27 cellular contexts compared by ENCODE assay signal in genomic region chr22:35641494-35642120, GRCh38. TPM values are rescaled to one million over a fixed set of nuclear protein-coding genes. Genes with fewer than 3 reads are reported as not detected.
A peak's percentile ranks its signal among the peaks of the same experiment; 100 is the strongest.
DNase-seq lines count a peak whose midpoint lies in the region; ATAC-seq, FAIRE-seq and TF ChIP-seq lines count a peak whose summit lies in the region.
"Had no signal": no experiment of that assay in that cellular context is flagged by ENCODE, and none has a peak within 500 bp of the region (broad histone marks: within the 10 kb centered on the region; RNA-seq: fewer than 3 reads in every experiment).

No MANE protein-coding gene starts in this region.

- H3K36me3 Mint-ChIP-seq in activated T-cell treated with anti-CD3 and anti-CD28 coated beads, Interleukin-2, amount 50 U/mL, for 24 hours (ENCODE audit: low read depth): no peaks in the 10 kb centered on the region
- H3K36me3 Mint-ChIP-seq in neural crest cell (ENCODE audit: low read depth): no peaks in the 10 kb centered on the region
- H3K36me3 Mint-ChIP-seq: IgD-negative memory B cell had no signal

- H3K9me3 ChIP-seq in subcutaneous abdominal adipose tissue (ENCODE audit: control insufficient read depth in 5 of 5, low read length in 5 of 5): no peaks in the 10 kb centered on the region
- H3K9me3 ChIP-seq: MG63, SJCRH30 had no signal

- FAIRE-seq in bronchial epithelial cell (lab: Jason Lieb, UNC): peak; percentile 18
- FAIRE-seq: GM19239 had no signal

- H3K4me1 Mint-ChIP-seq in activated T-cell treated with anti-CD3 and anti-CD28 coated beads, Interleukin-2, amount 50 U/mL, for 24 hours (ENCODE audit: low read depth): peaks cover 4% of the 10 kb centered on the region
- peaks cover 17% of the 10 kb centered on the region for H3K4me1 Mint-ChIP-seq in neural crest cell
- H3K4me1 Mint-ChIP-seq: B cell had no signal

- H3K27me3 Mint-ChIP-seq in activated T-cell treated with anti-CD3 and anti-CD28 coated beads, Interleukin-2, amount 50 U/mL, for 24 hours: no peaks in the 10 kb centered on the region
- H3K27me3 Mint-ChIP-seq in neural crest cell (ENCODE audit: low read depth): no peaks in the 10 kb centered on the region

- peaks cover 17 to 69% (median 50%) of the 10 kb centered on the region in 5 donors for H3K4me1 ChIP-seq in subcutaneous abdominal adipose tissue (ENCODE audit: control insufficient read depth in 5 of 5, insufficient read depth in 5 of 5, low read length in 5 of 5)

- DNase-seq in activated T-cell treated with anti-CD3 and anti-CD28 coated beads, Interleukin-2, amount 50 U/mL, for 24 hours: peak; percentile 18
- DNase-seq in activated T-cell treated with anti-CD3 and anti-CD28 coated beads for 4 hours (no peak), bronchial epithelial cell (ENCODE audit: low read depth) (no peak), neural crest cell (ENCODE audit: low read depth, low spot score) (no peak), GM19240 (ENCODE audit: insufficient read length, low spot score) (no peak)
- DNase-seq: COR-L47, DMS 273 treated with DMSO at 0.1 percent for 48 hours, DND-41, GOT3, Kasumi-1, NCI-H1048, NCI-H1436, NCI-H1930, NCI-H226, NCI-H524 treated with DMSO at 0.1 percent for 48 hours, PC-3, SJCRH30 had no signal

- peak overlapping the region; percentile 2 for H3K27ac ChIP-seq in subcutaneous abdominal adipose tissue (ENCODE audit: low read depth, low read length)
- H3K27ac ChIP-seq: HL-60, SJCRH30 had no signal

- H3K27me3 ChIP-seq in bronchial epithelial cell (ENCODE audit: control insufficient read depth, insufficient read depth, low read length): no peaks in the 10 kb centered on the region
- peaks cover 0 to 1% (median 0%) of the 10 kb centered on the region in 5 donors for H3K27me3 ChIP-seq in subcutaneous abdominal adipose tissue (ENCODE audit: control insufficient read depth in 5 of 5, insufficient read depth in 4 of 5, low read length in 5 of 5)
- H3K27me3 ChIP-seq: MG63, SJCRH30 had no signal

- no peak for ATAC-seq in HG03342 (IDR thresholded peaks at IDR 0.05; ENCODE audit: unreplicated experiment)
- no peak for ATAC-seq in HG03025 (IDR thresholded peaks at IDR 0.05; ENCODE audit: low FRiP score, unreplicated experiment)
- ATAC-seq: PC-3 had no signal

- H3K36me3 ChIP-seq in bronchial epithelial cell (ENCODE audit: control insufficient read depth, insufficient read depth, low read length): no peaks in the 10 kb centered on the region
- no peaks in the 10 kb centered on the region for H3K36me3 ChIP-seq in subcutaneous abdominal adipose tissue (ENCODE audit: control insufficient read depth in 5 of 5, insufficient read depth in 5 of 5, low read length in 5 of 5)
- H3K36me3 ChIP-seq: MG63, SJCRH30 had no signal

- H3K4me3 ChIP-seq in bronchial epithelial cell (ENCODE audit: low read depth, low read length): no peak overlapping the region
- H3K4me3 ChIP-seq in subcutaneous abdominal adipose tissue (ENCODE audit: low read depth in 1 of 5, low read length in 5 of 5): no peak overlapping the region
- H3K4me3 ChIP-seq: MG63, SJCRH30 had no signal

- H3K4me3 Mint-ChIP-seq in activated T-cell treated with anti-CD3 and anti-CD28 coated beads, Interleukin-2, amount 50 U/mL, for 24 hours: no peak overlapping the region
- no peak overlapping the region for H3K4me3 Mint-ChIP-seq in neural crest cell
- H3K4me3 Mint-ChIP-seq: B cell, IgD-negative memory B cell had no signal

- no peak for TF ChIP-seq CTCF in bronchial epithelial cell (IDR thresholded peaks at IDR 0.05; ENCODE audit: insufficient read depth, low read length, severe bottlenecking)
- no peak for TF ChIP-seq CTCF in neural crest cell (conservative IDR thresholded peaks at IDR 0.05)

- no peak overlapping the region for H3K27ac Mint-ChIP-seq in activated T-cell treated with anti-CD3 and anti-CD28 coated beads, Interleukin-2, amount 50 U/mL, for 24 hours
- H3K27ac Mint-ChIP-seq in neural crest cell (ENCODE audit: unreplicated experiment): peak overlapping the region; percentile 57
- H3K27ac Mint-ChIP-seq: B cell, IgD-negative memory B cell had no signal

- no peak overlapping the region for H3K9ac ChIP-seq in subcutaneous abdominal adipose tissue (ENCODE audit: low read length in 5 of 5)

- no peaks in the 10 kb centered on the region for H3K9me3 Mint-ChIP-seq in activated T-cell treated with anti-CD3 and anti-CD28 coated beads, Interleukin-2, amount 50 U/mL, for 24 hours
- no peaks in the 10 kb centered on the region for H3K9me3 Mint-ChIP-seq in neural crest cell

RNA-seq across cellular contexts. Expression of gene APOL6, which starts 6.6 kb away (rescaled TPM):
- total RNA-seq in bronchial epithelial cell (6.1 and 10.6 TPM in 2 replicates), neural crest cell (0.02 TPM in 1 of 2 replicates, not detected in the other)

RNA-seq across cellular contexts. Expression of gene MB, which starts 24.5 kb away (rescaled TPM):
- 0.13 TPM in 1 of 2 replicates, not detected in the other for total RNA-seq in bronchial epithelial cell
- total RNA-seq in neural crest cell: not detected in 2 replicates
- total RNA-seq: B cell, G401, HT1080 had no signal
